8 cellular contexts compared by ENCODE assay signal in the genomic region with DNA sequence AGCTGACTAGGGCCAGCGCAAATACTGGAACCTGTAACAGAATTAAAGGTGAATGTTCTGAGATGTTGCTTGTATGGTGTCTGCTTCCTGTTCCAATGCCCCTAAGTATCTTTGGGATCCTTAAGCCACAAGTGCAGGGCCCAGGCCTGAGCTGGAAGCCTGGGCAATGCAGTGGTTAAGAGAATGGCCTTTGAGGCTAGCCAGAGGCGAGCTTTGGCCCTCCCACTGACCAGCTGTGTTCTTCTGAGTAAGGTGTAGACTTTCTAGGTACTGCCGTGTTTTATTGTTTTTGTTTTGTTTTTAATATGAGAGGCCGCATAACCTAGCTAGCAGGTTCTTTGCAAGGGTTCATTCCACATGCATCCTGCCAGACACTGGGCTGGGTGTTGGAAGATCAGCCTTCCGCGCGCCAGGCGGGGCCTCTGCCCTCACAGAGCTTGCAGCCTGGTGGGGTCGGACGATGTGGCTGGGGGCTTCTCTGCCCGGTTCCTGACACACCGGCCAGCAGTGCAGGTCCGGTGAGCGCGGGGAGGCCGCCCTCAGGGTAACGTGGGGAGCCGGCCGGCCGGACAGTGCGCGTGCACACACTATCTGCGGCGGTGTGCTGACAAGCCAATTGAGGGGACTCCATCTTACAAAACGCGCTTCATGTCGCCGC. TPM values are rescaled to one million over a fixed set of nuclear protein-coding genes. Genes with fewer than 3 reads are reported as not detected.
DNase-seq lines count a peak whose midpoint lies in the region; ATAC-seq, FAIRE-seq and TF ChIP-seq lines count a peak whose summit lies in the region.

No MANE protein-coding gene starts in this region.

- H4K20me1 ChIP-seq in H1 (replicated peaks in 1 of 2; ENCODE audit: control insufficient read depth in 1 of 2, insufficient read depth in 2 of 2, low read length in 2 of 2) = peaks cover 0 to 1% of the 10 kb centered on the region in 2 experiments

- peak overlapping the region; percentile 37 for H4K5ac ChIP-seq in H1 (ENCODE audit: insufficient read length, low read depth, low read length)

- TF ChIP-seq POLR2A in H1 (IDR thresholded peaks at IDR 0.05; ENCODE audit: control extremely low read depth in 1 of 2, low read depth in 2 of 2, low read length in 2 of 2) = no peak; a peak in 1 of 3 replicates

- no peak for TF ChIP-seq CTCF in H1 (IDR thresholded peaks at IDR 0.05; ENCODE audit: control extremely low read depth in 1 of 3, insufficient read depth in 1 of 3, low read depth in 1 of 3, low read length in 3 of 3)

- peaks cover 18% of the 10 kb centered on the region for H3K23me2 ChIP-seq in H1 (ENCODE audit: low read depth, low read length)

- H2AK5ac ChIP-seq in H1 (ENCODE audit: low read depth, low read length) = no peak overlapping the region
- H2AK5ac ChIP-seq in neuronal stem cell (ENCODE audit: low read depth, low read length) = peak overlapping the region; percentile 53

- H3K9me3 Mint-ChIP-seq in CD4-positive, alpha-beta memory T cell = peaks cover 0 to 1% (median 0%) of the 10 kb centered on the region in 8 donors

- peaks cover 17 to 60% of the 10 kb centered on the region in 2 donors for H3K36me3 Mint-ChIP-seq in CD4-positive, alpha-beta memory T cell

- no peak overlapping the region for H3K23ac ChIP-seq in H1 (ENCODE audit: insufficient read length)
- H3K23ac ChIP-seq in neuronal stem cell (ENCODE audit: low read depth, low read length, poor library complexity) = peak overlapping the region; percentile 93

- 67% methylated on average over 28 of the region's 28 CpGs; no CpG with 5 or more reads in 1 of the 2 experiments for whole genome bisulfite sequencing in H1 (ENCODE audit: extremely low coverage in 1 of 2, insufficient coverage in 1 of 2, insufficient read length in 1 of 2, insufficient replicate concordance in 2 of 2, low coverage in 1 of 2, low lambda C conversion rate in 2 of 2, missing lambda C conversion rate in 1 of 2), 2 experiments
- no CpG with 5 or more reads among the region's 28 CpGs for WGBS in neuronal stem cell (ENCODE audit: extremely low coverage in 2 of 2, insufficient read length in 2 of 2, insufficient replicate concordance in 1 of 2), 2 donors

- no peak overlapping the region for H2AFZ ChIP-seq in H1 (ENCODE audit: low read length)
- H2AFZ ChIP-seq in neuronal stem cell (ENCODE audit: low read length) = peak overlapping the region; percentile 90

- peak overlapping the region; percentile 71 for H3K4ac ChIP-seq in H1 (replicated peaks; ENCODE audit: insufficient read length, low read depth, low read length)
- no peak overlapping the region for H3K4ac ChIP-seq in neuronal stem cell (ENCODE audit: low read length)

- H2BK5ac ChIP-seq in H1 (ENCODE audit: low read depth, low read length) (peak overlapping the region; percentile 92), neuronal stem cell (ENCODE audit: low read length) (peak overlapping the region; percentile 68)

- peak overlapping the region; percentile 81 for H4K91ac ChIP-seq in H1 (replicated peaks; ENCODE audit: insufficient read length, low read length)
- no peak overlapping the region for H4K91ac ChIP-seq in neuronal stem cell (ENCODE audit: low read depth, low read length, poor library complexity)

- CTCF ChIA-PET in CD4-positive, alpha-beta memory T cell (lab: Charles Lee; ENCODE audit: partially characterized antibody) = interaction anchor here (0.8 to 4.5 kb wide), 4 partner anchors 12 to 108 kb away, joined by 3 to 37 read pairs (median 4); a partner anchor contains a TSS
- CTCF ChIA-PET in H1 (lab: Charles Lee; ENCODE audit: partially characterized antibody) = interaction anchor here (1.0 to 3.9 kb wide), 5 partner anchors 11 to 48 kb away, joined by 3 to 22 read pairs (median 4); a partner anchor contains a TSS

- H3K27me3 ChIP-seq in CD4-positive, alpha-beta memory T cell (ENCODE audit: insufficient read depth, low read length) = no peaks in the 10 kb centered on the region
- no peaks in the 10 kb centered on the region for H3K27me3 ChIP-seq in MG63
- H3K27me3 ChIP-seq in H1 (replicated peaks in 1 of 4; ENCODE audit: control insufficient read depth in 3 of 4, extremely low read depth in 1 of 4, insufficient read depth in 3 of 4, low read length in 3 of 4) = no peaks in the 10 kb centered on the region
- H3K27me3 ChIP-seq in neuronal stem cell (ENCODE audit: control insufficient read depth in 3 of 3, insufficient read depth in 3 of 3, low read depth in 1 of 3, low read length in 3 of 3) = no peaks in the 10 kb centered on the region

- H3K4me3 Mint-ChIP-seq in CD4-positive, alpha-beta memory T cell = peak overlapping the region; percentile 94 to 98 (median 96)

- peak in 1 of 5 donors; percentile 11 for DNase-seq in CD4-positive, alpha-beta memory T cell
- DNase-seq in MG63 (no peak), H1 (ENCODE audit: low read depth in 1 of 2, low spot score in 2 of 2) (no peak), neuronal stem cell (ENCODE audit: low spot score) (no peak), NCI-H345 treated with DMSO at 0.1 percent for 48 hours (lab: John Stamatoyannopoulos, UW; ENCODE audit: unreplicated experiment) (no peak), HK-2 (ENCODE audit: unreplicated experiment) (no peak)
- no peak for DNase-seq in activated CD4-positive, CD25-positive, alpha-beta regulatory T cell (lab: John Stamatoyannopoulos, UW)

- peaks cover 51% of the 10 kb centered on the region for H3K36me3 ChIP-seq in CD4-positive, alpha-beta memory T cell (ENCODE audit: insufficient read depth, low read length)
- H3K36me3 ChIP-seq in MG63 (peaks cover 77% of the 10 kb centered on the region), H1 (ENCODE audit: control insufficient read depth in 2 of 4, insufficient read depth in 4 of 4, low read length in 3 of 4) (peaks cover 15 to 35% (median 32%) of the 10 kb centered on the region in 4 experiments), neuronal stem cell (replicated peaks in 1 of 2; ENCODE audit: control insufficient read depth in 2 of 2, insufficient read depth in 2 of 2, low read length in 2 of 2) (peaks cover 35 to 66% of the 10 kb centered on the region in 2 donors)

- peaks cover 16 to 72% (median 48%) of the 10 kb centered on the region in 4 donors for H3K4me1 Mint-ChIP-seq in CD4-positive, alpha-beta memory T cell

- no peak for FAIRE-seq in H1 (lab: Jason Lieb, UNC)

- no peak overlapping the region for H2BK15ac ChIP-seq in H1 (ENCODE audit: low read length)
- H2BK15ac ChIP-seq in neuronal stem cell (ENCODE audit: low read length) = no peak overlapping the region

- H3K4me2 ChIP-seq in H1 (ENCODE audit: insufficient read depth in 1 of 2, low read depth in 2 of 2, low read length in 2 of 2) (peak overlapping the region; percentile 71 to 74), neuronal stem cell (ENCODE audit: insufficient read depth, low read length, poor library complexity, severe bottlenecking) (peak overlapping the region; percentile 82)

- POLR2A ChIA-PET in CD4-positive, alpha-beta memory T cell (lab: Charles Lee; ENCODE audit: partially characterized antibody) = interaction anchor here (1.0 to 6.3 kb wide), 8 partner anchors 12 to 795 kb away, joined by 3 to 73 read pairs (median 7); a partner anchor contains a TSS
- POLR2A ChIA-PET in H1 (lab: Charles Lee; ENCODE audit: partially characterized antibody) = interaction anchor here (0.8 to 8.1 kb wide), 7 partner anchors 10 to 411 kb away, joined by 3 to 74 read pairs (median 6); a partner anchor contains a TSS

- no peak overlapping the region for H2BK20ac ChIP-seq in H1 (ENCODE audit: low read length)

- intact Hi-C loops in CD4-positive, alpha-beta memory T cell (cut with micrococcal nuclease) = no loop called here

- H3K14ac ChIP-seq in H1 (ENCODE audit: insufficient read length) (no peak overlapping the region), neuronal stem cell (ENCODE audit: low read length) (peak overlapping the region; percentile 22)

- peaks cover 9 to 22% of the 10 kb centered on the region in 2 experiments; a peak in 3 of 4 replicates for H3K79me2 ChIP-seq in H1 (ENCODE audit: control insufficient read depth in 1 of 2, insufficient read depth in 2 of 2, low read length in 2 of 2)

- peak overlapping the region; percentile 95 to 98 (median 96) for H3K27ac Mint-ChIP-seq in CD4-positive, alpha-beta memory T cell

- peak overlapping the region; percentile 79 for H3K27ac ChIP-seq in CD4-positive, alpha-beta memory T cell (ENCODE audit: low read depth, low read length)
- H3K27ac ChIP-seq in H1 (ENCODE audit: low read depth, low read length) (peak overlapping the region; percentile 45), neuronal stem cell (replicated peaks; ENCODE audit: low read length) (peak overlapping the region; percentile 60)

- H3K79me1 ChIP-seq in H1 (ENCODE audit: low read depth, low read length) = peaks cover 17% of the 10 kb centered on the region
- peaks cover 24% of the 10 kb centered on the region for H3K79me1 ChIP-seq in neuronal stem cell (ENCODE audit: low read depth, low read length)

- H4K8ac ChIP-seq in H1 (ENCODE audit: extremely low read depth, insufficient read depth, low read length) (peak overlapping the region; percentile 82), neuronal stem cell (ENCODE audit: low read depth, low read length) (no peak overlapping the region)

- H3K9ac ChIP-seq in H1 (replicated peaks in 1 of 4; ENCODE audit: extremely low read depth in 1 of 4, low read depth in 3 of 4, low read length in 3 of 4) = peak overlapping the region in 2 of 4 experiments; percentile 56 to 60; a peak in 4 of 7 replicates
- H3K9ac ChIP-seq in neuronal stem cell (ENCODE audit: low read depth, low read length, poor library complexity) = peak overlapping the region; percentile 94

- no peaks in the 10 kb centered on the region for H3K27me3 Mint-ChIP-seq in CD4-positive, alpha-beta memory T cell

- H3K9me3 ChIP-seq in CD4-positive, alpha-beta memory T cell (ENCODE audit: control insufficient read depth in 1 of 2, low read length in 2 of 2) = no peaks in the 10 kb centered on the region
- H3K9me3 ChIP-seq in MG63 = no peaks in the 10 kb centered on the region
- no peaks in the 10 kb centered on the region for H3K9me3 ChIP-seq in H1 (ENCODE audit: insufficient read depth in 2 of 2, low read depth in 1 of 2, low read length in 1 of 2)
- H3K9me3 ChIP-seq in neuronal stem cell (replicated peaks in 1 of 2; ENCODE audit: control insufficient read depth in 2 of 2, insufficient read depth in 1 of 2, low read depth in 1 of 2, low read length in 2 of 2) = no peaks in the 10 kb centered on the region

- no peak for TF ChIP-seq EP300 in H1 (IDR thresholded peaks at IDR 0.05; ENCODE audit: borderline replicate concordance in 1 of 2, low read depth in 2 of 2, low read length in 2 of 2)

- no peak for TF ChIP-seq RAD21 in H1 (IDR thresholded peaks at IDR 0.05 in 1 of 2, conservative IDR thresholded peaks at IDR 0.05 in 1 of 2; ENCODE audit: low read depth in 2 of 2, low read length in 2 of 2)

- no peak for ATAC-seq in GM18858 (IDR thresholded peaks at IDR 0.05; ENCODE audit: unreplicated experiment)

- no peak overlapping the region for H3K56ac ChIP-seq in H1 (replicated peaks; ENCODE audit: insufficient read length, low read depth, low read length)

- peak overlapping the region; percentile 29 for H2BK12ac ChIP-seq in H1 (ENCODE audit: low read depth, low read length)
- H2BK12ac ChIP-seq in neuronal stem cell (ENCODE audit: low read length) = no peak overlapping the region

- peaks cover 62% of the 10 kb centered on the region for H3K4me1 ChIP-seq in CD4-positive, alpha-beta memory T cell (ENCODE audit: insufficient read depth, low read length)
- H3K4me1 ChIP-seq in H1 (replicated peaks in 1 of 4; ENCODE audit: control insufficient read depth in 3 of 4, insufficient read depth in 4 of 4, low read length in 3 of 4) = peaks cover 0 to 21% (median 9%) of the 10 kb centered on the region in 4 experiments; a peak in 5 of 7 replicates
- H3K4me1 ChIP-seq in neuronal stem cell (ENCODE audit: control insufficient read depth in 2 of 2, insufficient read depth in 1 of 2, low read depth in 1 of 2, low read length in 2 of 2) = peaks cover 15 to 16% of the 10 kb centered on the region in 2 donors

- peak overlapping the region; percentile 89 to 97 for H3K4me3 ChIP-seq in CD4-positive, alpha-beta memory T cell (ENCODE audit: low read length in 2 of 2)
- peak overlapping the region; percentile 84 for H3K4me3 ChIP-seq in MG63
- H3K4me3 ChIP-seq in H1 (ENCODE audit: extremely low read depth in 1 of 4, insufficient read depth in 2 of 4, low read depth in 3 of 4, low read length in 4 of 4) = peak overlapping the region; percentile 44 to 81 (median 74); a peak in 7 of 8 replicates
- peak overlapping the region; percentile 76 to 97 for H3K4me3 ChIP-seq in neuronal stem cell (ENCODE audit: low read length in 2 of 2)

- H2BK120ac ChIP-seq in H1 (replicated peaks; ENCODE audit: low read depth, low read length) (no peak overlapping the region), neuronal stem cell (ENCODE audit: low read depth, low read length) (no peak overlapping the region)

- H3K18ac ChIP-seq in H1 (ENCODE audit: extremely low read depth, low read length) (no peak overlapping the region), neuronal stem cell (ENCODE audit: low read length) (peak overlapping the region; percentile 69)

RNA-seq across cellular contexts. Expression of a gene that starts 0.6 kb away (rescaled TPM):
- total RNA-seq in CD4-positive, alpha-beta memory T cell = 10 to 100 TPM; 73.3 to 73.7 TPM
- polyA plus RNA-seq in CD4-positive, alpha-beta memory T cell = 10 to 100 TPM; 38.1 to 53.6 TPM
- 19.8 and 40.0 TPM in 2 replicates for total RNA-seq in MG63 (2014; rRNA removed; shearing (Covaris generic); ENCODE audit: low replicate concordance)
- total RNA-seq in H1 (2021; fragmentation: NEBNext Ultra II Directional; extraction: Animal tissue kit (Norgen Biotek cat#: 25700)) = 27.5 and 34.2 TPM in 2 replicates
- 25.4 and 27.0 TPM in 2 replicates for polyA plus RNA-seq in H1 (2011; rRNA removed)
- 30.8 TPM for polyA plus RNA-seq in H1 (2011; cell fraction: cytosol; rRNA removed)
- 56.8 TPM for polyA plus RNA-seq in H1 (2011; cell fraction: nucleus; rRNA removed)
- polyA plus RNA-seq in H1 (2012, experiment 1 of 2) = 28.6 to 35.7 TPM (median 31.2 TPM) in 4 replicates
- 36.6 TPM for polyA plus RNA-seq in H1 (2012, experiment 2 of 2)
- polyA plus RNA-seq in H1 (2013, experiment 1 of 2) = 34.8 TPM
- polyA plus RNA-seq in H1 (2013, experiment 2 of 2) = 33.0 TPM
- polyA minus RNA-seq in H1 (2011; rRNA and poly(A)+ RNA removed) = 44.0 and 45.4 TPM in 2 replicates
- 17.0 TPM for polyA minus RNA-seq in H1 (2011; cell fraction: cytosol; rRNA and poly(A)+ RNA removed)
- 35.2 TPM for polyA minus RNA-seq in H1 (2011; cell fraction: nucleus; rRNA and poly(A)+ RNA removed)
- polyA plus RNA-seq in neuronal stem cell (2013, experiment 1 of 2) = 25.1 TPM
- 25.5 TPM for polyA plus RNA-seq in neuronal stem cell (2013, experiment 2 of 2)

RNA-seq across cellular contexts. Expression of a gene that starts 4.4 kb away (rescaled TPM):
- 10 to 100 TPM; 65.2 to 71.1 TPM for total RNA-seq in CD4-positive, alpha-beta memory T cell
- polyA plus RNA-seq in CD4-positive, alpha-beta memory T cell = 10 to 100 TPM; 44.6 to 66.0 TPM
- 7.7 and 12.4 TPM in 2 replicates for total RNA-seq in MG63 (2014; rRNA removed; shearing (Covaris generic); ENCODE audit: low replicate concordance)
- total RNA-seq in H1 (2021; fragmentation: NEBNext Ultra II Directional; extraction: Animal tissue kit (Norgen Biotek cat#: 25700)) = 100 and 109 TPM in 2 replicates
- 64.5 and 110 TPM in 2 replicates for polyA plus RNA-seq in H1 (2011; rRNA removed)
- 53.4 TPM for polyA plus RNA-seq in H1 (2011; cell fraction: cytosol; rRNA removed)
- polyA plus RNA-seq in H1 (2011; cell fraction: nucleus; rRNA removed) = 187 TPM
- 103 to 110 TPM (median 106 TPM) in 4 replicates for polyA plus RNA-seq in H1 (2012, experiment 1 of 2)
- 95.9 TPM for polyA plus RNA-seq in H1 (2012, experiment 2 of 2)
- 125 TPM for polyA plus RNA-seq in H1 (2013, experiment 1 of 2)
- polyA plus RNA-seq in H1 (2013, experiment 2 of 2) = 124 TPM
- polyA minus RNA-seq in H1 (2011; rRNA and poly(A)+ RNA removed) = 41.2 and 50.8 TPM in 2 replicates
- 35.5 TPM for polyA minus RNA-seq in H1 (2011; cell fraction: cytosol; rRNA and poly(A)+ RNA removed)
- polyA minus RNA-seq in H1 (2011; cell fraction: nucleus; rRNA and poly(A)+ RNA removed) = 34.3 TPM
- 74.9 TPM for polyA plus RNA-seq in neuronal stem cell (2013, experiment 1 of 2)
- 76.5 TPM for polyA plus RNA-seq in neuronal stem cell (2013, experiment 2 of 2)

RNA-seq across cellular contexts. Expression of a gene that starts 11.2 kb away (rescaled TPM):
- 1 to 10 TPM; 3.4 to 4.5 TPM for total RNA-seq in CD4-positive, alpha-beta memory T cell
- polyA plus RNA-seq in CD4-positive, alpha-beta memory T cell = 1 to 10 TPM in 1 of 2 donors, under 1 TPM in 1; 0.93 to 1.9 TPM
- total RNA-seq in MG63 (2014; rRNA removed; shearing (Covaris generic); ENCODE audit: low replicate concordance) = 5.6 and 29.6 TPM in 2 replicates
- total RNA-seq in H1 (2021; fragmentation: NEBNext Ultra II Directional; extraction: Animal tissue kit (Norgen Biotek cat#: 25700)) = 21.9 and 22.7 TPM in 2 replicates
- polyA plus RNA-seq in H1 (2011; rRNA removed) = 9.5 and 11.5 TPM in 2 replicates
- 18.9 TPM for polyA plus RNA-seq in H1 (2011; cell fraction: cytosol; rRNA removed)
- polyA plus RNA-seq in H1 (2011; cell fraction: nucleus; rRNA removed) = 16.3 TPM
- 26.9 to 30.2 TPM (median 28.3 TPM) in 4 replicates for polyA plus RNA-seq in H1 (2012, experiment 1 of 2)
- polyA plus RNA-seq in H1 (2012, experiment 2 of 2) = 7.3 TPM
- polyA plus RNA-seq in H1 (2013, experiment 1 of 2) = 24.6 TPM
- polyA plus RNA-seq in H1 (2013, experiment 2 of 2) = 22.9 TPM
- polyA minus RNA-seq in H1 (2011; rRNA and poly(A)+ RNA removed) = 7.3 and 10.0 TPM in 2 replicates
- polyA minus RNA-seq in H1 (2011; cell fraction: cytosol; rRNA and poly(A)+ RNA removed) = 7.6 TPM
- polyA minus RNA-seq in H1 (2011; cell fraction: nucleus; rRNA and poly(A)+ RNA removed) = 17.1 TPM
- 27.2 TPM for polyA plus RNA-seq in neuronal stem cell (2013, experiment 1 of 2)
- 27.4 TPM for polyA plus RNA-seq in neuronal stem cell (2013, experiment 2 of 2)

RNA-seq across cellular contexts. Expression of a gene that starts 13.6 kb away (rescaled TPM):
- 1 to 10 TPM; 1.2 TPM for total RNA-seq in CD4-positive, alpha-beta memory T cell
- polyA plus RNA-seq in CD4-positive, alpha-beta memory T cell = under 1 TPM; 0.07 to 0.88 TPM
- total RNA-seq in MG63 (2014; rRNA removed; shearing (Covaris generic); ENCODE audit: low replicate concordance) = 0.59 and 2.8 TPM in 2 replicates
- total RNA-seq in H1 (2021; fragmentation: NEBNext Ultra II Directional; extraction: Animal tissue kit (Norgen Biotek cat#: 25700)) = 0.88 and 1.1 TPM in 2 replicates
- 1.0 and 1.8 TPM in 2 replicates for polyA plus RNA-seq in H1 (2011; rRNA removed)
- polyA plus RNA-seq in H1 (2011; cell fraction: cytosol; rRNA removed) = 1.1 TPM
- 3.2 TPM for polyA plus RNA-seq in H1 (2011; cell fraction: nucleus; rRNA removed)
- 0.76 to 1.6 TPM (median 1.5 TPM) in 4 replicates for polyA plus RNA-seq in H1 (2012, experiment 1 of 2)
- polyA plus RNA-seq in H1 (2012, experiment 2 of 2) = 0.97 TPM
- 0.83 TPM for polyA plus RNA-seq in H1 (2013, experiment 1 of 2)
- polyA plus RNA-seq in H1 (2013, experiment 2 of 2) = 0.75 TPM
- polyA minus RNA-seq in H1 (2011; rRNA and poly(A)+ RNA removed) = 0.41 and 0.54 TPM in 2 replicates
- polyA minus RNA-seq in H1 (2011; cell fraction: cytosol; rRNA and poly(A)+ RNA removed) = not detected
- 1.6 TPM for polyA minus RNA-seq in H1 (2011; cell fraction: nucleus; rRNA and poly(A)+ RNA removed)
- 1.6 TPM for polyA plus RNA-seq in neuronal stem cell (2013, experiment 1 of 2)
- polyA plus RNA-seq in neuronal stem cell (2013, experiment 2 of 2) = 1.8 TPM

RNA-seq across cellular contexts. Expression of a gene that starts 30.3 kb away (rescaled TPM):
- total RNA-seq in CD4-positive, alpha-beta memory T cell = 10 to 100 TPM; 20.6 to 22.8 TPM
- polyA plus RNA-seq in CD4-positive, alpha-beta memory T cell = 10 to 100 TPM in 1 of 2 donors, 1 to 10 TPM in 1; 8.5 to 15.5 TPM
- 18.5 and 46.4 TPM in 2 replicates for total RNA-seq in MG63 (2014; rRNA removed; shearing (Covaris generic); ENCODE audit: low replicate concordance)
- total RNA-seq in H1 (2021; fragmentation: NEBNext Ultra II Directional; extraction: Animal tissue kit (Norgen Biotek cat#: 25700)) = 19.4 and 21.3 TPM in 2 replicates
- 21.6 and 34.5 TPM in 2 replicates for polyA plus RNA-seq in H1 (2011; rRNA removed)
- 29.6 TPM for polyA plus RNA-seq in H1 (2011; cell fraction: cytosol; rRNA removed)
- polyA plus RNA-seq in H1 (2011; cell fraction: nucleus; rRNA removed) = 75.7 TPM
- 18.1 to 23.6 TPM (median 22.0 TPM) in 4 replicates for polyA plus RNA-seq in H1 (2012, experiment 1 of 2)
- polyA plus RNA-seq in H1 (2012, experiment 2 of 2) = 21.0 TPM
- polyA plus RNA-seq in H1 (2013, experiment 1 of 2) = 26.7 TPM
- polyA plus RNA-seq in H1 (2013, experiment 2 of 2) = 22.1 TPM
- 10.9 and 12.6 TPM in 2 replicates for polyA minus RNA-seq in H1 (2011; rRNA and poly(A)+ RNA removed)
- 18.3 TPM for polyA minus RNA-seq in H1 (2011; cell fraction: cytosol; rRNA and poly(A)+ RNA removed)
- 27.9 TPM for polyA minus RNA-seq in H1 (2011; cell fraction: nucleus; rRNA and poly(A)+ RNA removed)
- polyA plus RNA-seq in neuronal stem cell (2013, experiment 1 of 2) = 6.6 TPM
- 6.4 TPM for polyA plus RNA-seq in neuronal stem cell (2013, experiment 2 of 2)
